ENCODE assay signal across 14 cellular contexts in genomic region chr17:75752405-75753192, GRCh38. TPM values are rescaled to one million over a fixed set of nuclear protein-coding genes. Genes with fewer than 3 reads are reported as not detected.
DNase-seq lines count a peak whose midpoint lies in the region; ATAC-seq and TF ChIP-seq lines count a peak whose summit lies in the region.
"Had no signal": no experiment of that assay in that cellular context is flagged by ENCODE, and none has a peak within 500 bp of the region (broad histone marks: within the 10 kb centered on the region; RNA-seq: fewer than 3 reads in every experiment).

No MANE protein-coding gene starts in this region.

- H2AFZ ChIP-seq in PC-9, result no peak overlapping the region

- peaks cover 59% of the 10 kb centered on the region for H3K4me1 ChIP-seq in BLaER1
- H3K4me1 ChIP-seq in PC-9 (replicated peaks; ENCODE audit: insufficient read depth), result 0 out of 2 replicates have a peak, but pooled peaks cover under 1% of the 10 kb centered on the region
- H3K4me1 ChIP-seq in foreskin keratinocyte, result no peaks in the 10 kb centered on the region

- CTCF ChIA-PET in PC-9 (lab: Charles Lee), result no interaction called here

- H3K4me2 ChIP-seq in BLaER1 (peak overlapping the region; percentile 90), PC-9 (no peak overlapping the region)

- peaks cover 18% of the 10 kb centered on the region for H3K4me1 Mint-ChIP-seq in chondrocyte (ENCODE audit: low read depth)

- no peak overlapping the region for H3K27ac ChIP-seq in BLaER1
- no peak overlapping the region for H3K27ac ChIP-seq in PC-9
- H3K27ac ChIP-seq in foreskin keratinocyte, result no peak overlapping the region
- H3K27ac ChIP-seq: suprapubic skin had no signal

- H3F3A ChIP-seq in PC-9 (ENCODE audit: insufficient read depth, low read depth), result peaks cover 34% of the 10 kb centered on the region

- no peak overlapping the region for H3K27ac Mint-ChIP-seq in chondrocyte (ENCODE audit: unreplicated experiment)

- H3K9me2 ChIP-seq in PC-9 (ENCODE audit: insufficient read depth), result no peaks in the 10 kb centered on the region

- no peak overlapping the region for H3K4me3 Mint-ChIP-seq in chondrocyte (ENCODE audit: unreplicated experiment)

- H3K36me3 ChIP-seq in BLaER1, result peaks cover 11% of the 10 kb centered on the region; the same call in 1 of the 2 replicates
- peaks cover 6% of the 10 kb centered on the region; the same call in 1 of the 2 replicates for H3K36me3 ChIP-seq in PC-9 (ENCODE audit: low read depth)
- H3K36me3 ChIP-seq: ovary had no signal

- no peak overlapping the region; the same call in 1 of the 2 replicates for H3K9ac ChIP-seq in BLaER1

- H3K27me3 ChIP-seq in BLaER1 (no peaks in the 10 kb centered on the region), PC-9 (ENCODE audit: insufficient read depth, low read depth) (no peaks in the 10 kb centered on the region), foreskin keratinocyte (no peaks in the 10 kb centered on the region)
- H3K27me3 ChIP-seq: ovary, suprapubic skin had no signal

- intact Hi-C loops in PC-9 (cut with micrococcal nuclease; ENCODE audit: unreplicated experiment), result no loop called here

- peak; percentile 62 for TF ChIP-seq CTCF in GM12872 (IDR thresholded peaks at IDR 0.05; ENCODE audit: insufficient read depth, low read depth, low read length)
- TF ChIP-seq CTCF in PC-9 (conservative IDR thresholded peaks at IDR 0.05), result 0 out of 2 replicates have a peak, but pooled peaks have one; percentile 12
- TF ChIP-seq CTCF in foreskin keratinocyte (conservative IDR thresholded peaks at IDR 0.05), result peak; percentile 29
- TF ChIP-seq CTCF in chondrocyte (IDR thresholded peaks at IDR 0.05), result no peak

- DNase-seq in PC-9, result no peak
- DNase-seq in foreskin keratinocyte, result no peak
- DNase-seq in activated CD4-positive, CD25-positive, alpha-beta regulatory T cell (lab: John Stamatoyannopoulos, UW), result no peak
- no peak for DNase-seq in chondrocyte (ENCODE audit: low spot score)
- DNase-seq: cerebellar nuclear complex; COR-L47; NCI-H774; ovary; stimulated activated CD4-positive, alpha-beta T cell treated with anti-CD3 and anti-CD28 coated beads, Interleukin-4, amount 100 ng/mL, for 4 hours had no signal

- H3K9me3 ChIP-seq in BLaER1, result no peaks in the 10 kb centered on the region
- H3K9me3 ChIP-seq in PC-9 (ENCODE audit: insufficient read depth, low read depth), result no peaks in the 10 kb centered on the region
- H3K9me3 ChIP-seq: ovary, suprapubic skin had no signal

- H3K79me2 ChIP-seq in PC-9 (ENCODE audit: low read depth), result no peaks in the 10 kb centered on the region

- H4K20me1 ChIP-seq in BLaER1 (no peaks in the 10 kb centered on the region), PC-9 (ENCODE audit: insufficient read depth) (peaks cover 3% of the 10 kb centered on the region; the same call in 1 of the 2 replicates)

- BruUV-seq in PC-9 (replicated peaks; lab: Mats Ljungman, UMichigan), result no TSS peak

- ATAC-seq in foreskin keratinocyte, result no peak
- no peak for ATAC-seq in GM19035 (IDR thresholded peaks at IDR 0.05; ENCODE audit: unreplicated experiment)
- ATAC-seq in HG02678 (IDR thresholded peaks at IDR 0.05; ENCODE audit: unreplicated experiment), result no peak

- H3K4me3 ChIP-seq in BLaER1 (no peak overlapping the region), PC-9 (no peak overlapping the region)

- H3K9me3 Mint-ChIP-seq in chondrocyte (ENCODE audit: low read depth), result no peaks in the 10 kb centered on the region

- no peaks in the 10 kb centered on the region for H3K36me3 Mint-ChIP-seq in chondrocyte (ENCODE audit: low read depth)

- no peaks in the 10 kb centered on the region for H3K27me3 Mint-ChIP-seq in chondrocyte (ENCODE audit: low read depth)

- POLR2A ChIA-PET in PC-9 (lab: Charles Lee; ENCODE audit: unreplicated experiment), result no interaction called here

RNA-seq across cellular contexts. Expression of gene GALK1, which starts 12.4 kb away (rescaled TPM):
- total RNA-seq in PC-9 (2021) (12.7 and 12.8 TPM in 2 replicates), foreskin keratinocyte (6.8 and 8.3 TPM in 2 replicates), chondrocyte (27.8 to 34.7 TPM (median 30.0 TPM) in 3 replicates)
- polyA plus RNA-seq in foreskin keratinocyte, result 5.3 and 7.8 TPM in 2 replicates

RNA-seq across cellular contexts. Expression of gene ITGB4, which starts 31.3 kb away (rescaled TPM):
- 448 and 461 TPM in 2 replicates for total RNA-seq in PC-9 (2021)
- 956 and 1,415 TPM in 2 replicates for total RNA-seq in foreskin keratinocyte
- 1,123 and 1,776 TPM in 2 replicates for polyA plus RNA-seq in foreskin keratinocyte
- total RNA-seq in chondrocyte, result 5.2 to 52.3 TPM (median 5.6 TPM) in 3 replicates

RNA-seq across cellular contexts. Expression of gene UNK, which starts 32.0 kb away (rescaled TPM):
- total RNA-seq in PC-9 (2021) (25.3 and 27.8 TPM in 2 replicates), foreskin keratinocyte (15.0 and 16.3 TPM in 2 replicates), chondrocyte (20.9 to 35.8 TPM (median 21.0 TPM) in 3 replicates)
- 11.3 and 12.7 TPM in 2 replicates for polyA plus RNA-seq in foreskin keratinocyte
